8 cellular contexts compared by ENCODE assay signal in the genomic region with DNA sequence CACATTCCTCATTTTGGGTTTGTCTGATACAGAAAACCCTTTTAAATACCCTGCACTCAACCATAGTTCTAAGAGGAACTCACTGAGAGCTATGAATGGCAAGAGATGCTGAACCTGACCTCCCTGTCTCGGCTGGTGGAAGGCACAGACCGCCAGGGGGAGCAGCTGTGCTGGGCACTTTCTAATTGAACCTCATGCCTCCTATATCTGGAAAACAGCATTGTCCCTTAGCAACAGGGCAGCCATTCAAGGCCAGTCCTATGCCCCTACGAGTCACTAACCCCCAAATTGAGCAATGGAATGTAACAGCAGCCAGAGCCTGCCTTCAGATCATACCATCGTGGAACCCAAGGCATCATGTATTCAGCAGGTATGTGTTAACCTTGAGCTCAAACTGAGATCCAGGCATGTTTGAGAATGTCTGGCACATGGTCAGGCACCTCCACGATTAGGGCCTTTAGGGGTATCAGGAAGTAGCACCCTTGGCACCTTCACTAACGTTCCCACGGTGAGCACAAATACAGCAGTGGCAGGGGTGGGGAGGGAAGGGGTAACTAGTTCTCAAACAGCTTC. TPM values are rescaled to one million over a fixed set of nuclear protein-coding genes. Genes with fewer than 3 reads are reported as not detected.
DNase-seq lines count a peak whose midpoint lies in the region; TF ChIP-seq lines count a peak whose summit lies in the region.

No MANE protein-coding gene starts in this region.

- 35% methylated on average over 7 of the region's 7 CpGs for WGBS in esophagus muscularis mucosa
- 38% methylated on average over 7 of the region's 7 CpGs; no CpG with 5 or more reads in 1 of the 2 donors for WGBS in transverse colon (ENCODE audit: low coverage in 1 of 2), 2 donors

- TF ChIP-seq POLR2A in esophagus muscularis mucosa (IDR thresholded peaks at IDR 0.05; ENCODE audit: low read depth) (no peak), transverse colon (IDR thresholded peaks at IDR 0.05) (no peak)

- DNase-seq in A172 (ENCODE audit: low spot score): peak; percentile 41
- peak; percentile 55 for DNase-seq in GM13977 (ENCODE audit: low spot score)
- peak; percentile 47 for DNase-seq in HK-2 (ENCODE audit: unreplicated experiment)
- peak; percentile 47 for DNase-seq in NOMO-1 treated with DMSO at 0.1 percent for 48 hours (lab: John Stamatoyannopoulos, UW; ENCODE audit: unreplicated experiment)
- DNase-seq in activated CD8-positive, alpha-beta memory T cell treated with anti-CD3 and anti-CD28 coated beads, Interleukin-2, amount 50 U/mL, for 4 hours: peak; percentile 60
- DNase-seq in esophagus muscularis mucosa (ENCODE audit: extremely low spot score): no peak
- peak; percentile 59 for DNase-seq in neural crest cell (ENCODE audit: low read depth, low spot score)
- DNase-seq in transverse colon: peak; percentile 70

- peaks cover 12% of the 10 kb centered on the region for H3K36me3 Mint-ChIP-seq in neural crest cell (ENCODE audit: low read depth)

- intact Hi-C loops in esophagus muscularis mucosa (cut with DNase I): no loop called here
- intact Hi-C loops in transverse colon (cut with DNase I; ENCODE audit: low total_unique reads): no loop called here

- no peak overlapping the region for H3K4me3 ChIP-seq in esophagus muscularis mucosa
- no peak overlapping the region for H3K4me3 ChIP-seq in transverse colon

- H3K27ac ChIP-seq in esophagus muscularis mucosa (replicated peaks in 1 of 4) (no peak overlapping the region), transverse colon (no peak overlapping the region)

- peak overlapping the region; percentile 82 for H3K4me3 Mint-ChIP-seq in neural crest cell

- in situ Hi-C loops in GM13977 (cut with MboI; ENCODE audit: low pct_unique_long_range_greater_than_20kb, low sequenced_read_pairs, unreplicated experiment): loop anchor here (25.0 kb wide), 1 partner anchor 678 kb away; no protein-coding TSS in a partner anchor
- in situ Hi-C loops in transverse colon (cut with MboI; ENCODE audit: low pct_ligation_motif_present in 1 of 4, low pct_unique_long_range_greater_than_20kb in 1 of 4, low sequenced_read_pairs in 3 of 4): no loop called here

- no peaks in the 10 kb centered on the region for H3K36me3 ChIP-seq in esophagus muscularis mucosa
- no peaks in the 10 kb centered on the region for H3K36me3 ChIP-seq in transverse colon

- H3K27me3 Mint-ChIP-seq in neural crest cell (ENCODE audit: low read depth): no peaks in the 10 kb centered on the region

- H3K27ac Mint-ChIP-seq in neural crest cell (ENCODE audit: unreplicated experiment): no peak overlapping the region

- H3K4me1 Mint-ChIP-seq in neural crest cell: peaks cover 21% of the 10 kb centered on the region

- H3K9me3 ChIP-seq in esophagus muscularis mucosa (no peaks in the 10 kb centered on the region), transverse colon (no peaks in the 10 kb centered on the region)

- no peaks in the 10 kb centered on the region for H3K27me3 ChIP-seq in esophagus muscularis mucosa
- H3K27me3 ChIP-seq in transverse colon: no peaks in the 10 kb centered on the region

- peaks cover 7% of the 10 kb centered on the region for H3K9me3 Mint-ChIP-seq in neural crest cell

- H3K4me1 ChIP-seq in esophagus muscularis mucosa (peaks cover 0 to 20% (median 15%) of the 10 kb centered on the region in 4 donors), transverse colon (peaks cover 0 to 10% (median 0%) of the 10 kb centered on the region in 4 donors)

- TF ChIP-seq EP300 in esophagus muscularis mucosa (IDR thresholded peaks at IDR 0.05): no peak
- no peak for TF ChIP-seq EP300 in transverse colon (IDR thresholded peaks at IDR 0.05; ENCODE audit: low read depth)

- TF ChIP-seq CTCF in GM13977 (IDR thresholded peaks at IDR 0.05; ENCODE audit: extremely low read depth, insufficient read depth, missing control alignments) (peak; percentile 88), esophagus muscularis mucosa (IDR thresholded peaks at IDR 0.05) (peak; percentile 39 to 67 (median 54)), neural crest cell (conservative IDR thresholded peaks at IDR 0.05) (peak; percentile 70), transverse colon (IDR thresholded peaks at IDR 0.05) (peak; percentile 47 to 68 (median 60))

RNA-seq across cellular contexts. Expression of a gene that starts 5.1 kb away (rescaled TPM):
- 1.6 and 2.7 TPM in 2 replicates for total RNA-seq in A172 (2014; rRNA removed; shearing (Covaris generic))
- total RNA-seq in esophagus muscularis mucosa: 1 to 10 TPM; 2.9 to 5.2 (median 4.5) TPM
- total RNA-seq in neural crest cell: 6.8 and 7.3 TPM in 2 replicates
- 1 to 10 TPM in 2 of 4 donors, under 1 TPM in 1, not detected in 1; 0.40 to 2.6 (median 1.6) TPM for total RNA-seq in transverse colon

RNA-seq across cellular contexts. Expression of a gene that starts 38.0 kb away (rescaled TPM):
- 5.8 and 8.6 TPM in 2 replicates for total RNA-seq in A172 (2014; rRNA removed; shearing (Covaris generic))
- 1 to 10 TPM; 2.7 to 4.4 (median 3.6) TPM for total RNA-seq in esophagus muscularis mucosa
- 16.7 TPM in 2 replicates for total RNA-seq in neural crest cell
- total RNA-seq in transverse colon: 1 to 10 TPM; 3.7 to 8.2 (median 5.5) TPM

RNA-seq across cellular contexts. Expression of a gene that starts 55.3 kb away (rescaled TPM):
- total RNA-seq in A172 (2014; rRNA removed; shearing (Covaris generic)): not detected in 2 replicates
- total RNA-seq in esophagus muscularis mucosa: 1 to 10 TPM in 3 of 4 donors, not detected in 1; 1.4 to 4.2 (median 2.1) TPM
- total RNA-seq in neural crest cell: not detected in 2 replicates
- not detected for total RNA-seq in transverse colon
